14 cellular contexts compared by ENCODE assay signal in the genomic region with DNA sequence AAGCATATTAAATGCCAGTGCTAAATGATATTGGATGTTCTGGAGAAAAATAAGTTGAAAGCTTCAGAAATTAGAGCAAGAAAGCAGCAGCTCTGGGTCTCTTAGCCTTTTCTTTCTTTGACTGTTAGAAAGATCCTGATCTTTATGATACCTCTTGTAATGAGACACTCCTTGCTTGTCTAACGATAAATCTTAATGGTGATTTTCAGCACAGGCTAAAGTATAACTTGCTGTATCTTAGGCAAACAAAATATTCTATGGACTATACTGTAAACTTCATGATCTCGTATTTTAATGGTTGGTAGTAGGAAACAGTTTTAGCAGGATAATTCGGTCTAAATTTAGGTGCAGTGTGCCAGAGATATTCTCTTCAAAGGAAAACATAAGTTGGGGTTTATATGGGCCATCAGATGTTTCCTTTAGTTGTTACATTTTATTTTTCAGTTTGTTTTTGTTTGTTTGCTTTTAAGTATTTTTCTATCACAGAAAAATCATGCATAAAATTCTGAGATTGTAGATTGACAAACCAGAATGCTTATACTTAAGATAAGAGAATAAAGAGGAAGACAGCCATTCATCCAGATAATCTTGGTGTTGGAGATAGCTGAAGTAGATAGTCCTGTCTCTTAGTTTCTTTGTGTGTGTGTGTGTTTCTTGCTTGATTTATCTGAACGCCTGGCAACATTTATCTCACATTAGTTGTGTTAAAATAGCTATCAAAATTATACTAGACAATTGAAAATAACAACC. TPM values are rescaled to one million over a fixed set of nuclear protein-coding genes. Genes with fewer than 3 reads are reported as not detected.
DNase-seq lines count a peak whose midpoint lies in the region; ATAC-seq and TF ChIP-seq lines count a peak whose summit lies in the region.
"Had no signal": no experiment of that assay in that cellular context is flagged by ENCODE, and none has a peak within 500 bp of the region (broad histone marks: within the 10 kb centered on the region; RNA-seq: fewer than 3 reads in every experiment).

No MANE protein-coding gene starts in this region.

- no peak for TF ChIP-seq CTCF in CD4-positive, alpha-beta T cell (IDR thresholded peaks at IDR 0.05)
- TF ChIP-seq CTCF in VCaP (conservative IDR thresholded peaks at IDR 0.05) (no peak), vagina (IDR thresholded peaks at IDR 0.05) (no peak)

- intact Hi-C loops in CD4-positive, alpha-beta T cell (cut with DNase I, micrococcal nuclease) = loop anchor here (10.0 kb wide), 2 partner anchors 140 to 1390 kb away; partner anchors contain the start of gene SGCE (in 1 of the 2)
- intact Hi-C loops in vagina (cut with DNase I) = no loop called here

- no peaks in the 10 kb centered on the region for H3K27me3 ChIP-seq in CD4-positive, alpha-beta T cell (ENCODE audit: control insufficient read depth, insufficient read depth, low read length)
- H3K27me3 ChIP-seq in HUES6 (ENCODE audit: control insufficient read depth, insufficient read depth, low read length) (no peaks in the 10 kb centered on the region), mucosa of rectum (ENCODE audit: control insufficient read depth in 2 of 2, insufficient read depth in 2 of 2, low read length in 2 of 2) (no peaks in the 10 kb centered on the region), vagina (no peaks in the 10 kb centered on the region)
- H3K27me3 ChIP-seq: esophagus squamous epithelium had no signal

- peaks cover 44% of the 10 kb centered on the region for H3K4me1 ChIP-seq in HUES6 (ENCODE audit: control insufficient read depth, insufficient read depth, low read length)
- peaks cover 4 to 44% of the 10 kb centered on the region in 2 donors for H3K4me1 ChIP-seq in mucosa of rectum (ENCODE audit: control insufficient read depth in 2 of 2, insufficient read depth in 2 of 2, low read length in 2 of 2)
- peaks cover 31% of the 10 kb centered on the region for H3K4me1 ChIP-seq in vagina

- peaks cover 56% of the 10 kb centered on the region for H3K4me1 Mint-ChIP-seq in CD4-positive, alpha-beta T cell (ENCODE audit: low read depth)

- H3K27ac Mint-ChIP-seq in CD4-positive, alpha-beta T cell = peak overlapping the region; percentile 41
- H3K27ac Mint-ChIP-seq: activated naive CD8-positive, alpha-beta T cell treated with anti-CD3 and anti-CD28 coated beads for 36 hours had no signal

- H3K4me3 Mint-ChIP-seq in CD4-positive, alpha-beta T cell = peak overlapping the region; percentile 17
- H3K4me3 Mint-ChIP-seq: activated naive CD8-positive, alpha-beta T cell treated with anti-CD3 and anti-CD28 coated beads for 36 hours had no signal

- no peaks in the 10 kb centered on the region for H3K9me3 ChIP-seq in CD4-positive, alpha-beta T cell (ENCODE audit: control insufficient read depth, low read length)
- no peaks in the 10 kb centered on the region for H3K9me3 ChIP-seq in HUES6 (ENCODE audit: control insufficient read depth, insufficient read depth, low read depth, low read length)
- H3K9me3 ChIP-seq in mucosa of rectum (ENCODE audit: control insufficient read depth in 2 of 2, low read length in 2 of 2) = no peaks in the 10 kb centered on the region
- no peaks in the 10 kb centered on the region for H3K9me3 ChIP-seq in vagina
- H3K9me3 ChIP-seq: esophagus squamous epithelium had no signal

- CTCF ChIA-PET in CD4-positive, alpha-beta T cell (lab: Charles Lee) = no interaction called here

- peaks cover 19% of the 10 kb centered on the region for H3K36me3 Mint-ChIP-seq in CD4-positive, alpha-beta T cell (ENCODE audit: low read depth)

- no peak for ATAC-seq in CD4-positive, alpha-beta T cell (ENCODE audit: poor library complexity)
- no peak for ATAC-seq in GM19351 (IDR thresholded peaks at IDR 0.05; ENCODE audit: unreplicated experiment)

- H3K4me3 ChIP-seq in HUES6 (ENCODE audit: low read depth, low read length) = no peak overlapping the region; the same call in 1 of the 2 replicates
- peak overlapping the region in 1 of 2 donors; percentile 34 for H3K4me3 ChIP-seq in mucosa of rectum (ENCODE audit: low read length in 2 of 2)
- H3K4me3 ChIP-seq in vagina = no peak overlapping the region
- H3K4me3 ChIP-seq: esophagus squamous epithelium, lung had no signal

- TF ChIP-seq POLR2A in vagina (IDR thresholded peaks at IDR 0.05) = no peak

- H3K9me3 Mint-ChIP-seq in CD4-positive, alpha-beta T cell = no peaks in the 10 kb centered on the region
- H3K9me3 Mint-ChIP-seq: activated naive CD8-positive, alpha-beta T cell treated with anti-CD3 and anti-CD28 coated beads for 36 hours had no signal

- POLR2A ChIA-PET in CD4-positive, alpha-beta T cell (lab: Charles Lee) = no interaction called here

- H3K27ac ChIP-seq in CD4-positive, alpha-beta T cell (ENCODE audit: low read depth, low read length) = no peak overlapping the region
- H3K27ac ChIP-seq in HUES6 (ENCODE audit: low read depth, low read length) = peak overlapping the region; percentile 47; the same call in 1 of the 2 replicates
- peak overlapping the region; percentile 100; the same call in 1 of the 2 replicates for H3K27ac ChIP-seq in VCaP
- peak overlapping the region; percentile 20 to 39 for H3K27ac ChIP-seq in mucosa of rectum (ENCODE audit: low read depth in 2 of 2, low read length in 2 of 2)
- H3K27ac ChIP-seq in vagina = no peak overlapping the region
- H3K27ac ChIP-seq: esophagus squamous epithelium had no signal

- no peak for DNase-seq in CD4-positive, alpha-beta T cell
- DNase-seq in vagina (ENCODE audit: extremely low spot score in 2 of 2) (no peak), RPMI8226 (no peak), SHP77 treated with DMSO at 0.1 percent for 48 hours (lab: John Stamatoyannopoulos, UW) (no peak)
- DNase-seq: activated naive CD8-positive, alpha-beta T cell treated with anti-CD3 and anti-CD28 coated beads for 36 hours; cerebellar nuclear complex; esophagus squamous epithelium; NCI-H524; stimulated activated CD4-positive, alpha-beta T cell treated with anti-CD3 and anti-CD28 coated beads, Interleukin-2, amount 100 ng/mL, for 24 hours had no signal

- H3K36me3 ChIP-seq in HUES6 (ENCODE audit: control insufficient read depth, insufficient read depth, low read length) (no peaks in the 10 kb centered on the region), mucosa of rectum (ENCODE audit: control insufficient read depth in 2 of 2, insufficient read depth in 2 of 2, low read length in 2 of 2) (peaks cover 0 to 2% of the 10 kb centered on the region in 2 donors), vagina (no peaks in the 10 kb centered on the region)
- H3K36me3 ChIP-seq: esophagus squamous epithelium had no signal

- H3K9ac ChIP-seq in HUES6 (ENCODE audit: low read length) = no peak overlapping the region
- H3K9ac ChIP-seq in mucosa of rectum (ENCODE audit: low read depth in 1 of 2, low read length in 2 of 2) = no peak overlapping the region

- H3K27me3 Mint-ChIP-seq in CD4-positive, alpha-beta T cell = no peaks in the 10 kb centered on the region
- H3K27me3 Mint-ChIP-seq: activated naive CD8-positive, alpha-beta T cell treated with anti-CD3 and anti-CD28 coated beads for 36 hours had no signal

RNA-seq across cellular contexts. Expression of gene CASD1, which starts 4.7 kb away (rescaled TPM):
- total RNA-seq in CD4-positive, alpha-beta T cell = 10 to 100 TPM; 16.5 to 21.9 TPM
- 17.7 TPM for total RNA-seq in vagina

Comparison
In these comparisons a context has a peak if more than half of its experiments do, and no peak if none do; other contexts are left out.
1. H3K27ac ChIP-seq: peak in HUES6 (single experiment), VCaP (single experiment) and mucosa of rectum (2 of 2); none in CD4-positive, alpha-beta T cell (single experiment) and vagina (single experiment).